ENCODE assay signal across 1 cellular context in the genomic region with DNA sequence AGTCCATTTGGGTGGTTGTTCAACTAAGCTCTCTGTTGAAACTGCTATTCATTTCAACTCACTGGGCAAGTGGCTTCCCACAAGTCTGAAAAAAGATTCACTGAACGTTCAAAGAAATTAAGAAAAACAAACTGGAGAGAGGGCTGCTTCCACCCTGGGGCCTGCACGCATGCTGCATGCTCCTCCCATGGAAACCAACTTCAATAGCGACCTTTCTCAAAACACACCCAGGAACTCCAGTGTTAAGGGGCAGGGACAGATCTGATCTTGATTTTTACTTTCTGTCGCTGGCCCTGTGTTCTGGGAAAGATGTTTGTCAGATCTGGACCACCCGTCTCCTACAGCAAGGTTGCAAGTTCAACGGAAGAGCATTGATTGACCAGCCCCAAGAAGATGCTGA.
TF ChIP-seq lines count a peak whose summit lies in the region.

No MANE protein-coding gene starts in this region.

TF ChIP-seq in HepG2, 621 proteins besides CTCF, POLR2A, EP300 and RAD21 (continued from another document):
- TF ChIP-seq, protein P1, sequence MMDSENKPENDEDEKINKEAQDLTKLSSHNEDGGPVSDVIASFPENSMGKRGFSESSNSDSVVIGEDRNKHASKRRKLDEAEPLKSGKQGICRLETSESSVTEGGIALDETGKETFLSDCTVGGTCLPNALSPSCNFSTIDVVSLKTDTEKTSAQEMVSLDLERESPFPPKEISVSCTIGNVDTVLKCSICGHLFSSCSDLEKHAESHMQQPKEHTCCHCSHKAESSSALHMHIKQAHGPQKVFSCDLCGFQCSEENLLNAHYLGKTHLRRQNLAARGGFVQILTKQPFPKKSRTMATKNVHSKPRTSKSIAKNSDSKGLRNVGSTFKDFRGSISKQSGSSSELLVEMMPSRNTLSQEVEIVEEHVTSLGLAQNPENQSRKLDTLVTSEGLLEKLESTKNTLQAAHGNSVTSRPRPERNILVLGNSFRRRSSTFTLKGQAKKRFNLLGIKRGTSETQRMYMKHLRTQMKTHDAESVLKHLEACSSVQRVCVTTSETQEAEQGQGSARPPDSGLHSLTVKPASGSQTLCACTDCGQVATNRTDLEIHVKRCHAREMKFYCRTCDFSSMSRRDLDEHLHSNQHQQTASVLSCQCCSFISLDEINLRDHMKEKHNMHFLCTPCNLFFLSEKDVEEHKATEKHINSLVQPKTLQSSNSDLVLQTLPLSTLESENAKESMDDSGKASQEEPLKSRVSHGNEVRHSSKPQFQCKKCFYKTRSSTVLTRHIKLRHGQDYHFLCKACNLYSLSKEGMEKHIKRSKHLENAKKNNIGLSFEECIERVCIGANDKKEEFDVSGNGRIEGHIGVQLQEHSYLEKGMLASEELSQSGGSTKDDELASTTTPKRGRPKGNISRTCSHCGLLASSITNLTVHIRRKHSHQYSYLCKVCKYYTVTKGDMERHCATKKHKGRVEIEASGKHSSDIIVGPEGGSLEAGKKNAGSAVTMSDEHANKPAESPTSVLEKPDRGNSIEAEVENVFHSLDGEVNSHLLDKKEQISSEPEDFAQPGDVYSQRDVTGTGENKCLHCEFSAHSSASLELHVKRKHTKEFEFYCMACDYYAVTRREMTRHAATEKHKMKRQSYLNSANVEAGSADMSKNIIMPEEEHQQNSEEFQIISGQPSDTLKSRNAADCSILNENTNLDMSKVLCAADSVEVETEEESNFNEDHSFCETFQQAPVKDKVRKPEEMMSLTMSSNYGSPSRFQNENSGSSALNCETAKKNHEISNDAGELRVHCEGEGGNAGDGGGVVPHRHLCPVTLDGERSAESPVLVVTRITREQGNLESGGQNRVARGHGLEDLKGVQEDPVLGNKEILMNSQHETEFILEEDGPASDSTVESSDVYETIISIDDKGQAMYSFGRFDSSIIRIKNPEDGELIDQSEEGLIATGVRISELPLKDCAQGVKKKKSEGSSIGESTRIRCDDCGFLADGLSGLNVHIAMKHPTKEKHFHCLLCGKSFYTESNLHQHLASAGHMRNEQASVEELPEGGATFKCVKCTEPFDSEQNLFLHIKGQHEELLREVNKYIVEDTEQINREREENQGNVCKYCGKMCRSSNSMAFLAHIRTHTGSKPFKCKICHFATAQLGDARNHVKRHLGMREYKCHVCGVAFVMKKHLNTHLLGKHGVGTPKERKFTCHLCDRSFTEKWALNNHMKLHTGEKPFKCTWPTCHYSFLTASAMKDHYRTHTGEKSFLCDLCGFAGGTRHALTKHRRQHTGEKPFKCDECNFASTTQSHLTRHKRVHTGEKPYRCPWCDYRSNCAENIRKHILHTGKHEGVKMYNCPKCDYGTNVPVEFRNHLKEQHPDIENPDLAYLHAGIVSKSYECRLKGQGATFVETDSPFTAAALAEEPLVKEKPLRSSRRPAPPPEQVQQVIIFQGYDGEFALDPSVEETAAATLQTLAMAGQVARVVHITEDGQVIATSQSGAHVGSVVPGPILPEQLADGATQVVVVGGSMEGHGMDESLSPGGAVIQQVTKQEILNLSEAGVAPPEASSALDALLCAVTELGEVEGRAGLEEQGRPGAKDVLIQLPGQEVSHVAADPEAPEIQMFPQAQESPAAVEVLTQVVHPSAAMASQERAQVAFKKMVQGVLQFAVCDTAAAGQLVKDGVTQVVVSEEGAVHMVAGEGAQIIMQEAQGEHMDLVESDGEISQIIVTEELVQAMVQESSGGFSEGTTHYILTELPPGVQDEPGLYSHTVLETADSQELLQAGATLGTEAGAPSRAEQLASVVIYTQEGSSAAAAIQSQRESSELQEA (CRISPR knock-in tag; IDR thresholded peaks at IDR 0.05; ENCODE audit: not compliant biosample characterization), result no peak
